ENCODE assay signal across 1 cellular context in genomic region chr2:95552911-95553310, GRCh38.
TF ChIP-seq lines count a peak whose summit lies in the region.

No MANE protein-coding gene starts in this region.

TF ChIP-seq in HepG2, 621 proteins besides CTCF, POLR2A, EP300 and RAD21 (continued from another document):
- no peak for TF ChIP-seq STAG1 (CRISPR knock-in tag; IDR thresholded peaks at IDR 0.05)
- TF ChIP-seq FOXM1 (CRISPR knock-in tag; IDR thresholded peaks at IDR 0.05) = no peak
- TF ChIP-seq, protein P1, sequence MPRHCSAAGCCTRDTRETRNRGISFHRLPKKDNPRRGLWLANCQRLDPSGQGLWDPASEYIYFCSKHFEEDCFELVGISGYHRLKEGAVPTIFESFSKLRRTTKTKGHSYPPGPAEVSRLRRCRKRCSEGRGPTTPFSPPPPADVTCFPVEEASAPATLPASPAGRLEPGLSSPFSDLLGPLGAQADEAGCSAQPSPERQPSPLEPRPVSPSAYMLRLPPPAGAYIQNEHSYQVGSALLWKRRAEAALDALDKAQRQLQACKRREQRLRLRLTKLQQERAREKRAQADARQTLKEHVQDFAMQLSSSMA (CRISPR knock-in tag; IDR thresholded peaks at IDR 0.05) = no peak
- no peak for TF ChIP-seq HOXA7 (CRISPR knock-in tag; IDR thresholded peaks at IDR 0.05)
- TF ChIP-seq KDM5B (CRISPR knock-in tag; IDR thresholded peaks at IDR 0.05; ENCODE audit: borderline replicate concordance) = no peak
- no peak for TF ChIP-seq ZNF678 (CRISPR knock-in tag; IDR thresholded peaks at IDR 0.05)
- TF ChIP-seq MIXL1 (CRISPR knock-in tag; IDR thresholded peaks at IDR 0.05) = no peak
- TF ChIP-seq, protein P2, sequence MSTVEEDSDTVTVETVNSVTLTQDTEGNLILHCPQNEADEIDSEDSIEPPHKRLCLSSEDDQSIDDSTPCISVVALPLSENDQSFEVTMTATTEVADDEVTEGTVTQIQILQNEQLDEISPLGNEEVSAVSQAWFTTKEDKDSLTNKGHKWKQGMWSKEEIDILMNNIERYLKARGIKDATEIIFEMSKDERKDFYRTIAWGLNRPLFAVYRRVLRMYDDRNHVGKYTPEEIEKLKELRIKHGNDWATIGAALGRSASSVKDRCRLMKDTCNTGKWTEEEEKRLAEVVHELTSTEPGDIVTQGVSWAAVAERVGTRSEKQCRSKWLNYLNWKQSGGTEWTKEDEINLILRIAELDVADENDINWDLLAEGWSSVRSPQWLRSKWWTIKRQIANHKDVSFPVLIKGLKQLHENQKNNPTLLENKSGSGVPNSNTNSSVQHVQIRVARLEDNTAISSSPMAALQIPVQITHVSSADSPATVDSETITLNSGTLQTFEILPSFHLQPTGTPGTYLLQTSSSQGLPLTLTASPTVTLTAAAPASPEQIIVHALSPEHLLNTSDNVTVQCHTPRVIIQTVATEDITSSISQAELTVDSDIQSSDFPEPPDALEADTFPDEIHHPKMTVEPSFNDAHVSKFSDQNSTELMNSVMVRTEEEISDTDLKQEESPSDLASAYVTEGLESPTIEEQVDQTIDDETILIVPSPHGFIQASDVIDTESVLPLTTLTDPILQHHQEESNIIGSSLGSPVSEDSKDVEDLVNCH (CRISPR knock-in tag; IDR thresholded peaks at IDR 0.05) = no peak
- TF ChIP-seq ZSCAN12 (CRISPR knock-in tag; IDR thresholded peaks at IDR 0.05) = no peak
- no peak for TF ChIP-seq ZNF576 (CRISPR knock-in tag; IDR thresholded peaks at IDR 0.05)
- TF ChIP-seq MTA1 (CRISPR knock-in tag; IDR thresholded peaks at IDR 0.05; ENCODE audit: borderline replicate concordance) = no peak
- TF ChIP-seq SAFB2 (CRISPR knock-in tag; IDR thresholded peaks at IDR 0.05; ENCODE audit: borderline replicate concordance, low read depth) = no peak
- TF ChIP-seq ZBTB14 (CRISPR knock-in tag; IDR thresholded peaks at IDR 0.05) = no peak
- TF ChIP-seq HDAC1 (CRISPR knock-in tag; IDR thresholded peaks at IDR 0.05) = no peak
- no peak for TF ChIP-seq ZSCAN25 (CRISPR knock-in tag; IDR thresholded peaks at IDR 0.05)
- no peak for TF ChIP-seq RORA (CRISPR knock-in tag; IDR thresholded peaks at IDR 0.05)
- TF ChIP-seq MED13 (CRISPR knock-in tag; IDR thresholded peaks at IDR 0.05) = no peak
